ENCODE assay signal across 15 cellular contexts in genomic region chr16:29757950-29758466, GRCh38. TPM values are rescaled to one million over a fixed set of nuclear protein-coding genes. Genes with fewer than 3 reads are reported as not detected.
A peak's percentile ranks its signal among the peaks of the same experiment; 100 is the strongest.
DNase-seq lines count a peak whose midpoint lies in the region; ATAC-seq, FAIRE-seq and TF ChIP-seq lines count a peak whose summit lies in the region.
"Had no signal": no experiment of that assay in that cellular context is flagged by ENCODE, and none has a peak within 500 bp of the region (broad histone marks: within the 10 kb centered on the region; RNA-seq: fewer than 3 reads in every experiment).

No MANE protein-coding gene starts in this region.

- no peak overlapping the region for H3K27ac ChIP-seq in small intestine (ENCODE audit: low read depth in 1 of 2, low read length in 1 of 2)
- H3K27ac ChIP-seq: RWPE1, uterus had no signal

- ATAC-seq in T-helper 17 cell = no peak
- ATAC-seq in HG02970 (IDR thresholded peaks at IDR 0.05; ENCODE audit: low FRiP score, unreplicated experiment) = no peak
- ATAC-seq in HG03039 (IDR thresholded peaks at IDR 0.05; ENCODE audit: unreplicated experiment) = no peak

- DNase-seq in H4 (ENCODE audit: low spot score) (peak; percentile 56), T-helper 17 cell (no peak), iris pigment epithelial cell (ENCODE audit: low read depth) (peak; percentile 69), skeletal muscle cell (ENCODE audit: low read depth) (peak; percentile 19), small intestine (no peak), CD14-positive monocyte (ENCODE audit: low spot score) (no peak)
- DNase-seq: activated B cell treated with CpG ODN at 0.5 μM for 24 hours, NCI-H1930, uterus had no signal

- H3K4me3 ChIP-seq in skeletal muscle cell (ENCODE audit: low read depth, low read length) = no peak overlapping the region
- no peak overlapping the region for H3K4me3 ChIP-seq in small intestine (ENCODE audit: low read depth in 1 of 2, low read length in 2 of 2)
- H3K4me3 ChIP-seq: uterus had no signal

- H3K27me3 Mint-ChIP-seq in T-helper 17 cell = no peaks in the 10 kb centered on the region
- peaks cover 0 to 10% (median 0%) of the 10 kb centered on the region in 3 donors for H3K27me3 Mint-ChIP-seq in CD14-positive monocyte (ENCODE audit: low read depth in 3 of 3)
- H3K27me3 Mint-ChIP-seq: activated B cell treated with CpG ODN at 0.5 μM for 24 hours; dendritic cell treated with granulocyte-macrophage colony-stimulating factor and Interleukin-4, amounts not matched to agents 40 ng/mL and 50 ng/mL, for 4 days had no signal

- intact Hi-C loops in CD14-positive monocyte (cut with micrococcal nuclease) = no loop called here

- peaks cover 0 to 3% of the 10 kb centered on the region in 2 donors for H3K4me1 ChIP-seq in small intestine (ENCODE audit: control insufficient read depth in 2 of 2, insufficient read depth in 1 of 2, low read depth in 1 of 2, low read length in 1 of 2)
- H3K4me1 ChIP-seq: uterus had no signal

- no peaks in the 10 kb centered on the region for H3K36me3 Mint-ChIP-seq in T-helper 17 cell (ENCODE audit: low read depth)
- H3K36me3 Mint-ChIP-seq in CD14-positive monocyte = no peaks in the 10 kb centered on the region

- H3K9me3 ChIP-seq in T-helper 17 cell (ENCODE audit: control insufficient read depth, low read length, poor library complexity, severe bottlenecking) (no peaks in the 10 kb centered on the region), small intestine (ENCODE audit: control insufficient read depth, low read depth) (no peaks in the 10 kb centered on the region)
- H3K9me3 ChIP-seq: uterus had no signal

- no peaks in the 10 kb centered on the region for H3K27me3 ChIP-seq in small intestine (ENCODE audit: control insufficient read depth in 2 of 2, insufficient read depth in 2 of 2, low read length in 2 of 2)
- H3K27me3 ChIP-seq: uterus had no signal

- H3K4me3 Mint-ChIP-seq in T-helper 17 cell (no peak overlapping the region), CD14-positive monocyte (no peak overlapping the region)
- H3K4me3 Mint-ChIP-seq: activated B cell treated with CpG ODN at 0.5 μM for 24 hours; dendritic cell treated with granulocyte-macrophage colony-stimulating factor and Interleukin-4, amounts not matched to agents 40 ng/mL and 50 ng/mL, for 4 days had no signal

- H3K36me3 ChIP-seq in small intestine (ENCODE audit: control insufficient read depth in 2 of 2, insufficient read depth in 2 of 2, low read length in 2 of 2) = no peaks in the 10 kb centered on the region
- H3K36me3 ChIP-seq: uterus had no signal

- FAIRE-seq in small intestine (lab: Jason Lieb, UNC) = no peak

- H3K9me3 Mint-ChIP-seq in CD14-positive monocyte = peaks cover 0 to 4% (median 0%) of the 10 kb centered on the region in 7 donors
- H3K9me3 Mint-ChIP-seq: activated B cell treated with CpG ODN at 0.5 μM for 24 hours; activated T-helper 2 cell treated with anti-CD3 and anti-CD28 coated beads, Interferon-gamma antibody, Interleukin-2, Interleukin-4, amounts not matched to agents 10 μg/mL and 5 μg/mL and 100 μg/mL, durations not matched to agents 14 hours and 24 hours and 36 hours; dendritic cell treated with granulocyte-macrophage colony-stimulating factor and Interleukin-4, amounts not matched to agents 40 ng/mL and 50 ng/mL, for 4 days had no signal

- no peak for TF ChIP-seq CTCF in CD14-positive monocyte (IDR thresholded peaks at IDR 0.05)

- WGBS in small intestine, 3 donors = 55 to 65% (median 64%) methylated on average over 6 of the region's 6 CpGs

- peak overlapping the region; percentile 21 for H3K27ac Mint-ChIP-seq in T-helper 17 cell
- H3K27ac Mint-ChIP-seq in CD14-positive monocyte = no peak overlapping the region
- H3K27ac Mint-ChIP-seq: activated B cell treated with CpG ODN at 0.5 μM for 24 hours; activated T-helper 2 cell treated with anti-CD3 and anti-CD28 coated beads, Interferon-gamma antibody, Interleukin-2, Interleukin-4, amounts not matched to agents 10 μg/mL and 5 μg/mL and 100 μg/mL, durations not matched to agents 14 hours and 24 hours and 36 hours; dendritic cell treated with granulocyte-macrophage colony-stimulating factor and Interleukin-4, amounts not matched to agents 40 ng/mL and 50 ng/mL, for 4 days had no signal

- peaks cover 12% of the 10 kb centered on the region for H3K4me1 Mint-ChIP-seq in T-helper 17 cell
- peaks cover 11% of the 10 kb centered on the region for H3K4me1 Mint-ChIP-seq in CD14-positive monocyte

RNA-seq across cellular contexts. Expression of gene C16orf54, which starts 12.2 kb away (rescaled TPM):
- total RNA-seq in H4 (2014; rRNA removed; shearing (Covaris generic)) = 3.5 and 4.6 TPM in 2 replicates
- 100 to 1,000 TPM; 172 to 259 TPM for total RNA-seq in T-helper 17 cell
- polyA plus RNA-seq in small intestine = 1 to 10 TPM in 1 of 3 donors, under 1 TPM in 2; 0.22 to 1.4 (median 0.95) TPM
- polyA plus RNA-seq in CD14-positive monocyte = 10 to 100 TPM; 29.2 to 32.0 TPM
- polyA plus RNA-seq: neural cell had no signal

RNA-seq across cellular contexts. Expression of gene ZG16, which starts 20.0 kb away (rescaled TPM):
- not detected in 2 replicates for total RNA-seq in H4 (2014; rRNA removed; shearing (Covaris generic))
- total RNA-seq in T-helper 17 cell = not detected
- 100 to 1,000 TPM in 1 of 3 donors, 10 to 100 TPM in 2; 19.3 to 186 (median 75.4) TPM for polyA plus RNA-seq in small intestine
- polyA plus RNA-seq in CD14-positive monocyte = not detected
- total RNA-seq: activated B cell treated with CpG ODN at 0.5 μM for 24 hours; activated T-helper 2 cell treated with anti-CD3 and anti-CD28 coated beads, Interferon-gamma antibody, Interleukin-2, Interleukin-4, amounts not matched to agents 10 μg/mL and 5 μg/mL and 100 μg/mL, durations not matched to agents 14 hours and 24 hours and 36 hours had no signal
- polyA plus RNA-seq: neural cell had no signal

RNA-seq across cellular contexts. Expression of gene KIF22, which starts 32.5 kb away (rescaled TPM):
- total RNA-seq in H4 (2014; rRNA removed; shearing (Covaris generic)) = 60.9 and 72.7 TPM in 2 replicates
- 10 to 100 TPM; 74.3 to 89.0 TPM for total RNA-seq in T-helper 17 cell
- polyA plus RNA-seq in small intestine (10 to 100 TPM; 17.0 to 61.7 (median 23.5) TPM), CD14-positive monocyte (10 to 100 TPM; 22.0 to 28.9 TPM)

RNA-seq across cellular contexts. Expression of gene MAZ, which starts 48.3 kb away (rescaled TPM):
- total RNA-seq in H4 (2014; rRNA removed; shearing (Covaris generic)) = 84.6 and 135 TPM in 2 replicates
- total RNA-seq in T-helper 17 cell = 100 to 1,000 TPM; 242 to 254 TPM
- polyA plus RNA-seq in small intestine (100 to 1,000 TPM in 1 of 3 donors, 10 to 100 TPM in 2; 91.9 to 269 (median 96.2) TPM), CD14-positive monocyte (10 to 100 TPM; 14.2 to 18.8 TPM)

RNA-seq across cellular contexts. Expression of gene PRRT2, which starts 54.0 kb away (rescaled TPM):
- total RNA-seq in H4 (2014; rRNA removed; shearing (Covaris generic)) = 0.14 and 1.0 TPM in 2 replicates
- 1 to 10 TPM; 2.0 to 3.4 TPM for total RNA-seq in T-helper 17 cell
- 1 to 10 TPM in 1 of 3 donors, under 1 TPM in 1, not detected in 1; 0.27 to 2.7 TPM for polyA plus RNA-seq in small intestine
- polyA plus RNA-seq in CD14-positive monocyte = not detected

Comparison
In these comparisons a context has a peak if more than half of its experiments do, and no peak if none do; other contexts are left out.
1. DNase-seq: peak in H4 (single experiment), iris pigment epithelial cell (single experiment) and skeletal muscle cell (single experiment); none in T-helper 17 cell (0 of 3), small intestine (single experiment) and CD14-positive monocyte (single experiment).
2. RNA of gene C16orf54, which starts 12.2 kb away (total RNA-seq): 172 to 259 TPM in T-helper 17 cell; 3.5 to 4.6 TPM in H4; every median in the first group is over 10 times any median in the second.